ENCODE assay signal across 26 cellular contexts in genomic region chr7:21887353-21887752, GRCh38.
"Had no signal": no experiment of that assay in that cellular context is flagged by ENCODE, and none has a peak within 500 bp of the region (broad histone marks: within the 10 kb centered on the region; RNA-seq: fewer than 3 reads in every experiment).

No MANE protein-coding gene starts in this region.

- DNase-seq: colonic mucosa; cortex of kidney; effector CD8-positive, alpha-beta T cell; effector memory CD8-positive, alpha-beta T cell; endodermal cell; erythroblast; esophagus squamous epithelium; foreskin fibroblast; foreskin melanocyte; gastrocnemius medialis; glutamatergic neuron; head of caudate nucleus; heart right ventricle; hippocampal formation; left cardiac atrium; left ventricle myocardium superior; lower lobe of right lung; mesenchymal stem cell; mucosa of descending colon; naive B cell; naive thymus-derived CD8-positive, alpha-beta T cell had no signal

- H3K27me3 ChIP-seq: colonic mucosa, esophagus squamous epithelium, gastrocnemius medialis, heart right ventricle had no signal

- H3K4me3 ChIP-seq: colonic mucosa, esophagus squamous epithelium, gastrocnemius medialis, heart right ventricle, lower lobe of right lung, mucosa of descending colon had no signal

- H3K27ac ChIP-seq: colonic mucosa, epithelial cell of prostate, esophagus squamous epithelium, gastrocnemius medialis, heart right ventricle, lower lobe of right lung had no signal

- H3K36me3 ChIP-seq: colonic mucosa, esophagus squamous epithelium, gastrocnemius medialis, heart right ventricle, lower lobe of right lung had no signal

- H3K9me3 ChIP-seq: colonic mucosa, esophagus squamous epithelium, gastrocnemius medialis, heart right ventricle, lower lobe of right lung, mucosa of descending colon had no signal

- ATAC-seq: effector memory CD8-positive, alpha-beta T cell; esophagus mucosa; gastrocnemius medialis; heart right ventricle; left cardiac atrium; left ventricle myocardium superior; mucosa of descending colon; naive thymus-derived CD8-positive, alpha-beta T cell had no signal

- H3K4me1 ChIP-seq: colonic mucosa, esophagus squamous epithelium, gastrocnemius medialis, lower lobe of right lung had no signal

- FAIRE-seq: endometrium, islet of Langerhans, keratinocyte had no signal
